9 cellular contexts compared by ENCODE assay signal in genomic region chr2:15939854-15940660, GRCh38. TPM values are rescaled to one million over a fixed set of nuclear protein-coding genes. Genes with fewer than 3 reads are reported as not detected.
A peak's percentile ranks its signal among the peaks of the same experiment; 100 is the strongest.
DNase-seq lines count a peak whose midpoint lies in the region; ATAC-seq, FAIRE-seq and TF ChIP-seq lines count a peak whose summit lies in the region.
"Had no signal": no experiment of that assay in that cellular context is flagged by ENCODE, and none has a peak within 500 bp of the region (broad histone marks: within the 10 kb centered on the region; RNA-seq: fewer than 3 reads in every experiment).

Gene MYCN, plus strand, starts transcription at chr2:15940550. Its CDS starts 1,515 bp downstream, at chr2:15942065.

- H4K20me1 ChIP-seq in keratinocyte (ENCODE audit: control insufficient read depth, extremely low read depth, insufficient read depth, low read length) = no peaks in the 10 kb centered on the region

- ATAC-seq in SK-N-SH treated with all-trans-retinoic acid at 6 μM for 48 hours (peak; percentile 54), HG02763 (IDR thresholded peaks at IDR 0.05; ENCODE audit: unreplicated experiment) (no peak)
- no peak for ATAC-seq in central memory CD8-positive, alpha-beta T cell (replicated peaks; ENCODE audit: extremely low read depth, poor library complexity, severe bottlenecking)

- peaks cover 70% of the 10 kb centered on the region for H3K27me3 Mint-ChIP-seq in central memory CD8-positive, alpha-beta T cell

- DNase-seq in activated effector memory CD4-positive, alpha-beta T cell treated with Interleukin-2 at 50 U/mL for 16 hours = peak; percentile 3
- DNase-seq in activated effector memory CD4-positive, alpha-beta T cell treated with anti-CD3 and anti-CD28 coated beads, Interleukin-2, amount 50 U/mL, for 16 hours = no peak
- DNase-seq in KG1 (lab: John Stamatoyannopoulos, UW) (peak; percentile 66), keratinocyte (ENCODE audit: low read depth, low spot score) (no peak)
- no peak for DNase-seq in central memory CD8-positive, alpha-beta T cell (ENCODE audit: low spot score in 2 of 2)

- H3K9me3 ChIP-seq in keratinocyte (ENCODE audit: control insufficient read depth, low read depth, low read length) (no peaks in the 10 kb centered on the region), skeletal muscle satellite cell (replicated peaks; ENCODE audit: low read length) (no peaks in the 10 kb centered on the region)
- H3K9me3 ChIP-seq: neutrophil had no signal

- H2AFZ ChIP-seq in keratinocyte (ENCODE audit: control insufficient read depth, low read length) = no peak within 1 kb of the TSS

- no peak within 1 kb of the TSS for H3K27ac Mint-ChIP-seq in central memory CD8-positive, alpha-beta T cell (ENCODE audit: low read depth)

- no peak within 1 kb of the TSS for H3K27ac ChIP-seq in keratinocyte (ENCODE audit: control insufficient read depth, insufficient read depth, low read length)
- H3K27ac ChIP-seq: neutrophil had no signal

- no peaks in the 10 kb centered on the region for H3K79me2 ChIP-seq in keratinocyte (ENCODE audit: control insufficient read depth, insufficient read depth, low read length)

- FAIRE-seq in keratinocyte (lab: Jason Lieb, UNC) = no peak

- peaks cover 2% of the 10 kb centered on the region for H3K4me1 ChIP-seq in keratinocyte (ENCODE audit: control insufficient read depth, extremely low read depth, insufficient read depth, low read length)
- H3K4me1 ChIP-seq in skeletal muscle satellite cell (ENCODE audit: control insufficient read depth, insufficient read depth, low read length) = peaks cover 20% of the 10 kb centered on the region

- TF ChIP-seq CTCF in keratinocyte (optimal IDR thresholded peaks at IDR 0.05 in 1 of 3, IDR thresholded peaks at IDR 0.05 in 1 of 3, conservative IDR thresholded peaks at IDR 0.05 in 1 of 3; ENCODE audit: extremely low read depth in 1 of 3, insufficient read depth in 2 of 3, low read length in 3 of 3) = no peak

- no peaks in the 10 kb centered on the region for H3K36me3 Mint-ChIP-seq in central memory CD8-positive, alpha-beta T cell (ENCODE audit: insufficient read depth)

- no peaks in the 10 kb centered on the region for H3K9me1 ChIP-seq in keratinocyte (ENCODE audit: control insufficient read depth, extremely low read depth, insufficient read depth, low read length)

- H3K9ac ChIP-seq in keratinocyte (ENCODE audit: control insufficient read depth, extremely low read depth, insufficient read depth, low read length) = no peak within 1 kb of the TSS
- no peak within 1 kb of the TSS for H3K9ac ChIP-seq in skeletal muscle satellite cell (ENCODE audit: low read depth, low read length)

- no peaks in the 10 kb centered on the region for H3K36me3 ChIP-seq in keratinocyte (ENCODE audit: control insufficient read depth in 2 of 2, extremely low read depth in 1 of 2, insufficient read depth in 2 of 2, low read length in 2 of 2)
- no peaks in the 10 kb centered on the region for H3K36me3 ChIP-seq in skeletal muscle satellite cell (ENCODE audit: insufficient read depth, low read length)
- H3K36me3 ChIP-seq: neutrophil had no signal

- H3K4me3 Mint-ChIP-seq in central memory CD8-positive, alpha-beta T cell = peak within 1 kb of the TSS; percentile 49

- H3K4me2 ChIP-seq in keratinocyte (ENCODE audit: control insufficient read depth, extremely low read depth, insufficient read depth, low read depth, low read length) (peak within 1 kb of the TSS; percentile 62), skeletal muscle satellite cell (ENCODE audit: low read length) (peak within 1 kb of the TSS; percentile 85)

- H3K4me1 Mint-ChIP-seq in central memory CD8-positive, alpha-beta T cell = no peaks in the 10 kb centered on the region

- H3K27me3 ChIP-seq in keratinocyte (ENCODE audit: control insufficient read depth, extremely low read depth, insufficient read depth, low read length) (peaks cover 44% of the 10 kb centered on the region), skeletal muscle satellite cell (ENCODE audit: control insufficient read depth, insufficient read depth, low read length) (peaks cover 60% of the 10 kb centered on the region)

- no peaks in the 10 kb centered on the region for H3K9me3 Mint-ChIP-seq in central memory CD8-positive, alpha-beta T cell

- dilution Hi-C loops in keratinocyte (cut with MboI; ENCODE audit: extremely low pct_ligation_motif_present, low sequenced_read_pairs) = loop anchor here (25.0 kb wide), 1 partner anchor 572 kb away; no protein-coding TSS in a partner anchor

- H3K4me3 ChIP-seq in keratinocyte (ENCODE audit: control insufficient read depth in 2 of 3, extremely low read depth in 1 of 3, insufficient read depth in 2 of 3, low read depth in 1 of 3, low read length in 3 of 3) = peak within 1 kb of the TSS in 1 of 3 experiments; percentile 42
- peak within 1 kb of the TSS; percentile 64 for H3K4me3 ChIP-seq in skeletal muscle satellite cell (ENCODE audit: low read length)

TF ChIP-seq in SK-N-SH treated with all-trans-retinoic acid at 6 μM for 48 hours, 23 proteins besides CTCF, POLR2A, EP300 and RAD21:
- TF ChIP-seq CSRNP3 (CRISPR knock-in tag; IDR thresholded peaks at IDR 0.05) (no peak), ARNTL (CRISPR knock-in tag; IDR thresholded peaks at IDR 0.05; ENCODE audit: borderline replicate concordance, low read depth) (peak; percentile 45; the same call in 1 of the 2 replicates), ESRRG (CRISPR knock-in tag; IDR thresholded peaks at IDR 0.05) (no peak)

RNA-seq across cellular contexts. Expression of gene MYCN, which starts in this region (rescaled TPM):
- 0.18 TPM in 1 of 3 replicates, not detected in the others for polyA plus RNA-seq in keratinocyte
- polyA plus RNA-seq in keratinocyte (2011; ENCODE audit: low read depth) = 0.26 TPM
- polyA plus RNA-seq in keratinocyte (2011; cell fraction: cytosol; rRNA removed) = 0.02 TPM in 1 of 2 replicates, not detected in the other
- polyA plus RNA-seq in keratinocyte (2011; cell fraction: nucleus; rRNA removed) = 0.06 and 0.08 TPM in 2 replicates
- polyA plus RNA-seq in keratinocyte (2012; ENCODE audit: low replicate concordance) = 0.08 and 0.15 TPM in 2 replicates
- 0.66 TPM in 1 of 3 replicates, not detected in the others for polyA minus RNA-seq in keratinocyte
- polyA minus RNA-seq in keratinocyte (2011; cell fraction: cytosol; rRNA and poly(A)+ RNA removed) = not detected
- polyA minus RNA-seq in keratinocyte (2011; cell fraction: nucleus; rRNA and poly(A)+ RNA removed) = not detected in 2 replicates
- total RNA-seq in skeletal muscle satellite cell (2012; rRNA removed) = 0.22 TPM in 1 of 2 replicates, not detected in the other

Comparison
In these comparisons a context has a peak if more than half of its experiments do, and no peak if none do; other contexts are left out.
1. DNase-seq: peak in activated effector memory CD4-positive, alpha-beta T cell treated with Interleukin-2 at 50 U/mL for 16 hours (single experiment) and KG1 (single experiment); none in activated effector memory CD4-positive, alpha-beta T cell treated with anti-CD3 and anti-CD28 coated beads, Interleukin-2, amount 50 U/mL, for 16 hours (single experiment), central memory CD8-positive, alpha-beta T cell (0 of 2) and keratinocyte (single experiment).